In the genomic region with DNA sequence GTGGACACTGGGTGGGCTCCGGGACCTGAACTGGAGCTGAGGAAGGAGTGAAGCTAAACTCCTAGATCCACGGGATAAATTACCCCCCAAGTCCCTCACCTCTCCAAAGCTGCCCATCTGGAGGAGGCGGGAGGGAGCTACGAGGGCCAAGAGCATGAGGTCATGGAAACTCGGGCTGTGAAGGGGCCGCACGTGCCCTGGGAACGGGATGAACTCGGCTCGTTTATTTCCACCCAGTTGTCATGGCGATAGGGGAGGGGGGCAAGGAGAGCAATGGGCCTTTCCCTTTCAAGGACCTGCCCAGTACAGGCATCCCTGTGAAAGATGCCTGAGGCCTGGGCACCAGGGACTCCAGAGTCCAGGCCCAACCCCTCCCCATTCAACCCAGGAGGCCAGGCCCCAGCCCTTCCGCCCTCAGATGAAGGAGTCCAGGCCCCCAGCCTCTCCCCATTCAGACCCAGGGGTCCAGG, we compare ENCODE assay signal across 9 cellular contexts. TPM values are rescaled to one million over a fixed set of nuclear protein-coding genes. Genes with fewer than 3 reads are reported as not detected.
DNase-seq lines count a peak whose midpoint lies in the region; ATAC-seq and TF ChIP-seq lines count a peak whose summit lies in the region.
"Had no signal": no experiment of that assay in that cellular context is flagged by ENCODE, and none has a peak within 500 bp of the region (broad histone marks: within the 10 kb centered on the region; RNA-seq: fewer than 3 reads in every experiment).

No MANE protein-coding gene starts in this region.

- H3K27me3 Mint-ChIP-seq in naive thymus-derived CD4-positive, alpha-beta T cell, result no peaks in the 10 kb centered on the region
- H3K27me3 Mint-ChIP-seq: IgD-negative memory B cell had no signal

- peaks cover 0 to 2% (median 0%) of the 10 kb centered on the region in 11 donors for H3K9me3 Mint-ChIP-seq in naive thymus-derived CD4-positive, alpha-beta T cell

- POLR2A ChIA-PET in naive thymus-derived CD4-positive, alpha-beta T cell (lab: Charles Lee), result no interaction called here

- WGBS in right cardiac atrium, result 19% methylated on average over 12 of the region's 12 CpGs
- 55 to 59% methylated on average over 12 of the region's 12 CpGs for WGBS in sigmoid colon, 2 donors

- TF ChIP-seq POLR2A in sigmoid colon (IDR thresholded peaks at IDR 0.05), result peak; percentile 13 to 65

- H3K9me3 ChIP-seq in ascending aorta (no peaks in the 10 kb centered on the region), right cardiac atrium (ENCODE audit: control insufficient read depth, low read length) (no peaks in the 10 kb centered on the region), sigmoid colon (no peaks in the 10 kb centered on the region)
- no peaks in the 10 kb centered on the region for H3K9me3 ChIP-seq in naive thymus-derived CD4-positive, alpha-beta T cell (ENCODE audit: control insufficient read depth in 2 of 3, low read length in 3 of 3)

- peak overlapping the region in 1 of 9 donors; percentile 19 for H3K27ac Mint-ChIP-seq in naive thymus-derived CD4-positive, alpha-beta T cell

- no peak for TF ChIP-seq CTCF in ascending aorta (IDR thresholded peaks at IDR 0.05)
- no peak for TF ChIP-seq CTCF in sigmoid colon (IDR thresholded peaks at IDR 0.05)

- peak; percentile 97 to 99 (median 99) for TF ChIP-seq EP300 in sigmoid colon (IDR thresholded peaks at IDR 0.05)

- H3K27me3 ChIP-seq in ascending aorta (no peaks in the 10 kb centered on the region), right cardiac atrium (ENCODE audit: control insufficient read depth, insufficient read depth) (no peaks in the 10 kb centered on the region), sigmoid colon (no peaks in the 10 kb centered on the region)
- H3K27me3 ChIP-seq in naive thymus-derived CD4-positive, alpha-beta T cell (ENCODE audit: control insufficient read depth in 2 of 2, insufficient read depth in 2 of 2, low read length in 2 of 2), result no peaks in the 10 kb centered on the region

- intact Hi-C loops in ascending aorta (cut with DNase I) (loop anchor here (1.0 to 10.0 kb wide), 6 partner anchors 25 to 1249 kb away; a partner anchor contains a TSS), right cardiac atrium (cut with DNase I) (no loop called here), sigmoid colon (cut with DNase I) (loop anchor here (2.0 to 10.0 kb wide), 4 partner anchors 25 to 919 kb away; a partner anchor contains a TSS)
- intact Hi-C loops in naive thymus-derived CD4-positive, alpha-beta T cell (cut with micrococcal nuclease), result loop anchor here in 1 of 2 donors (10.0 kb wide), 1 partner anchor 999 kb away; a partner anchor contains a TSS

- peak; percentile 69 to 71 for ATAC-seq in right cardiac atrium
- no peak for ATAC-seq in HG02852 (IDR thresholded peaks at IDR 0.05; ENCODE audit: unreplicated experiment)
- no peak for ATAC-seq in naive thymus-derived CD4-positive, alpha-beta T cell
- ATAC-seq in GM19455 (IDR thresholded peaks at IDR 0.05; ENCODE audit: unreplicated experiment), result no peak

- H3K4me3 Mint-ChIP-seq in naive thymus-derived CD4-positive, alpha-beta T cell, result peak overlapping the region in 1 of 10 donors; percentile 48

- DNase-seq in H4 (ENCODE audit: low spot score), result peak; percentile 82
- DNase-seq in ascending aorta (ENCODE audit: low spot score in 2 of 2), result peak; percentile 90 to 96
- DNase-seq in right cardiac atrium, result peak; percentile 94 to 95 (median 94)
- peak; percentile 99 for DNase-seq in sigmoid colon
- DNase-seq in naive thymus-derived CD4-positive, alpha-beta T cell, result no peak
- no peak for DNase-seq in DMS153 (lab: John Stamatoyannopoulos, UW)

- CTCF ChIA-PET in naive thymus-derived CD4-positive, alpha-beta T cell (lab: Charles Lee), result no interaction called here

- H3K36me3 ChIP-seq in ascending aorta (peaks cover 8 to 21% of the 10 kb centered on the region in 2 donors), sigmoid colon (peaks cover 0 to 27% (median 8%) of the 10 kb centered on the region in 4 donors)
- peaks cover 0 to 38% (median 0%) of the 10 kb centered on the region in 3 experiments for H3K36me3 ChIP-seq in naive thymus-derived CD4-positive, alpha-beta T cell (ENCODE audit: control insufficient read depth in 2 of 3, insufficient read depth in 3 of 3, low read length in 3 of 3)

- H3K4me1 Mint-ChIP-seq in naive thymus-derived CD4-positive, alpha-beta T cell, result peaks cover 14 to 40% (median 30%) of the 10 kb centered on the region in 7 donors

- H3K4me3 ChIP-seq in ascending aorta (peak overlapping the region in 1 of 2 donors; percentile 39), right cardiac atrium (ENCODE audit: low read length) (no peak overlapping the region), sigmoid colon (peak overlapping the region in 3 of 4 donors; percentile 25 to 96 (median 35))
- H3K4me3 ChIP-seq in naive thymus-derived CD4-positive, alpha-beta T cell (ENCODE audit: low read length), result no peak overlapping the region

- peak overlapping the region; percentile 79 to 87 for H3K27ac ChIP-seq in ascending aorta
- peak overlapping the region; percentile 92 for H3K27ac ChIP-seq in right cardiac atrium (ENCODE audit: low read length)
- peak overlapping the region; percentile 95 to 99 (median 98) for H3K27ac ChIP-seq in sigmoid colon
- H3K27ac ChIP-seq in naive thymus-derived CD4-positive, alpha-beta T cell (ENCODE audit: low read depth, low read length), result no peak overlapping the region

- H3K4me1 ChIP-seq in ascending aorta, result peaks cover 13 to 35% of the 10 kb centered on the region in 2 donors
- peaks cover 24% of the 10 kb centered on the region for H3K4me1 ChIP-seq in right cardiac atrium (ENCODE audit: control insufficient read depth, insufficient read depth, low read length)
- peaks cover 0 to 78% (median 65%) of the 10 kb centered on the region in 4 donors for H3K4me1 ChIP-seq in sigmoid colon
- H3K4me1 ChIP-seq in naive thymus-derived CD4-positive, alpha-beta T cell (ENCODE audit: control insufficient read depth in 2 of 2, insufficient read depth in 2 of 2, low read length in 2 of 2), result peaks cover 12 to 15% of the 10 kb centered on the region in 2 donors

- H3K36me3 Mint-ChIP-seq in naive thymus-derived CD4-positive, alpha-beta T cell, result peaks cover 0 to 12% (median 5%) of the 10 kb centered on the region in 5 donors

RNA-seq across cellular contexts. Expression of a gene that starts 3.8 kb away (rescaled TPM):
- 18.0 and 26.4 TPM in 2 replicates for total RNA-seq in H4 (2014; rRNA removed; shearing (Covaris generic))
- 219 TPM for total RNA-seq in ascending aorta
- 100 to 1,000 TPM; 125 to 244 (median 147) TPM for total RNA-seq in right cardiac atrium
- 221 TPM for polyA plus RNA-seq in right cardiac atrium
- total RNA-seq in sigmoid colon, result 100 to 1,000 TPM; 125 to 222 (median 168) TPM
- polyA plus RNA-seq in sigmoid colon, result 100 to 1,000 TPM in 1 of 3 donors, 10 to 100 TPM in 2; 53.6 to 139 (median 58.9) TPM
- total RNA-seq in naive thymus-derived CD4-positive, alpha-beta T cell, result 100 to 1,000 TPM; 107 to 180 (median 144) TPM
- polyA plus RNA-seq in naive thymus-derived CD4-positive, alpha-beta T cell, result 1 to 10 TPM; 3.8 to 6.6 TPM

RNA-seq across cellular contexts. Expression of a gene that starts 35.4 kb away (rescaled TPM):
- 300 and 334 TPM in 2 replicates for total RNA-seq in H4 (2014; rRNA removed; shearing (Covaris generic))
- total RNA-seq in ascending aorta (not detected), right cardiac atrium (10 to 100 TPM in 3 of 4 donors, 1 to 10 TPM in 1; 8.0 to 25.3 (median 14.7) TPM), sigmoid colon (1 to 10 TPM in 1 of 4 donors, not detected in 3; 2.2 TPM)
- polyA plus RNA-seq in right cardiac atrium (34.8 TPM), sigmoid colon (10 to 100 TPM in 1 of 3 donors, 1 to 10 TPM in 2; 1.4 to 17.4 (median 2.3) TPM)
- 1 to 10 TPM in 2 of 5 experiments, under 1 TPM in 1, not detected in 2; 0.63 to 5.6 (median 1.4) TPM for total RNA-seq in naive thymus-derived CD4-positive, alpha-beta T cell
- polyA plus RNA-seq in naive thymus-derived CD4-positive, alpha-beta T cell, result not detected
- polyA plus RNA-seq: IgD-negative memory B cell had no signal

RNA-seq across cellular contexts. Expression of a gene that starts 37.9 kb away (rescaled TPM):
- 2.2 and 4.3 TPM in 2 replicates for total RNA-seq in H4 (2014; rRNA removed; shearing (Covaris generic))
- total RNA-seq in ascending aorta (not detected), right cardiac atrium (1 to 10 TPM in 3 of 4 donors, under 1 TPM in 1; 0.78 to 1.7 (median 1.1) TPM), sigmoid colon (under 1 TPM in 1 of 4 donors, not detected in 3; 0.28 TPM)
- polyA plus RNA-seq in right cardiac atrium (2.2 TPM), sigmoid colon (10 to 100 TPM; 36.3 to 77.8 (median 37.8) TPM)
- total RNA-seq in naive thymus-derived CD4-positive, alpha-beta T cell, result 1 to 10 TPM in 4 of 5 experiments, under 1 TPM in 1; 0.76 to 6.8 (median 2.0) TPM
- under 1 TPM in 1 of 2 donors, not detected in 1; 0.09 TPM for polyA plus RNA-seq in naive thymus-derived CD4-positive, alpha-beta T cell

RNA-seq across cellular contexts. Expression of a gene that starts 43.9 kb away (rescaled TPM):
- total RNA-seq in H4 (2014; rRNA removed; shearing (Covaris generic)), result not detected in 2 replicates
- total RNA-seq in ascending aorta, result not detected
- total RNA-seq in right cardiac atrium, result 1,000 to 10,000 TPM; 1,638 to 3,997 (median 2,736) TPM
- 8,501 TPM for polyA plus RNA-seq in right cardiac atrium
- total RNA-seq in sigmoid colon, result not detected
- 10 to 100 TPM in 1 of 3 donors, 1 to 10 TPM in 2; 3.6 to 45.5 (median 3.6) TPM for polyA plus RNA-seq in sigmoid colon
- not detected for total RNA-seq in naive thymus-derived CD4-positive, alpha-beta T cell
- not detected for polyA plus RNA-seq in naive thymus-derived CD4-positive, alpha-beta T cell
- polyA plus RNA-seq: IgD-negative memory B cell had no signal

RNA-seq across cellular contexts. Expression of a gene that starts 50.7 kb away (rescaled TPM):
- 18.1 and 43.0 TPM in 2 replicates for total RNA-seq in H4 (2014; rRNA removed; shearing (Covaris generic))
- 12.1 TPM for total RNA-seq in ascending aorta
- total RNA-seq in right cardiac atrium, result 10 to 100 TPM; 25.5 to 42.6 (median 31.9) TPM
- polyA plus RNA-seq in right cardiac atrium, result 30.1 TPM
- total RNA-seq in sigmoid colon, result 10 to 100 TPM in 2 of 4 donors, 1 to 10 TPM in 2; 6.9 to 12.1 (median 9.9) TPM
- 10 to 100 TPM in 2 of 3 donors, 1 to 10 TPM in 1; 9.6 to 41.0 (median 24.3) TPM for polyA plus RNA-seq in sigmoid colon
- total RNA-seq in naive thymus-derived CD4-positive, alpha-beta T cell, result 10 to 100 TPM; 14.5 to 24.8 (median 19.0) TPM
- polyA plus RNA-seq in naive thymus-derived CD4-positive, alpha-beta T cell, result 10 to 100 TPM in 1 of 2 donors, 1 to 10 TPM in 1; 9.4 to 24.8 TPM

Comparison
In these comparisons a context has a peak if more than half of its experiments do, and no peak if none do; other contexts are left out.
1. DNase-seq: peak in H4 (single experiment), ascending aorta (2 of 2), right cardiac atrium (3 of 3) and sigmoid colon (single experiment); none in naive thymus-derived CD4-positive, alpha-beta T cell (0 of 9) and DMS153 (single experiment).
2. H3K4me3 ChIP-seq: peak in sigmoid colon (3 of 4); none in right cardiac atrium (single experiment) and naive thymus-derived CD4-positive, alpha-beta T cell (single experiment).
3. ATAC-seq: peak in right cardiac atrium (2 of 2); none in HG02852 (single experiment), naive thymus-derived CD4-positive, alpha-beta T cell (single experiment) and GM19455 (single experiment).
4. RNA of a gene that starts 35.4 kb away (total RNA-seq): 300 to 334 TPM in H4; 8.0 to 25.3 TPM in right cardiac atrium, 0.63 to 5.6 TPM in naive thymus-derived CD4-positive, alpha-beta T cell, 2.2 TPM in sigmoid colon and not detected in ascending aorta (single experiment); every median in the first group is over 10 times any median in the second.
5. intact Hi-C loops: an anchor here in ascending aorta (1.0 to 10.0 kb wide) and sigmoid colon (2.0 to 10.0 kb wide); none called in right cardiac atrium.